ENCODE assay signal across 9 cellular contexts in the genomic region with DNA sequence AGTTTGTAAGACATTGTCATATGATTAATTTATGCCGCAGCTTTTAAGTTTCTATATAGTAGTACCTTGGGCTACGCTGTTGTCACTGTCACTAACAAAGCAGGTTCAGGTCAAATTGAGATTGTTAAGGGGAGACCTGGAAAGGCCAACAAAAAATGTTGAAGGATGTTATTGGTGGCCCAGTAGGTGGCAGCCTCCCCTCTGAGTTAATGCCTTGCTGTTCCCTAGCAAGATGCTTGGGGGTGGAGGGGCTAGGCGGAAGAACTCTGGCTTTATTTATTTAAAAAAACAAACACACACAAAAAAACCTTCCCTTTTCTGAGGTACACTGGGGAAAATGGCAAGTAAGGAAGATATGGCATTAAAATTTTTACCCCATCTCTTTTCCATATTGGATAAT.
DNase-seq lines count a peak whose midpoint lies in the region; ATAC-seq and TF ChIP-seq lines count a peak whose summit lies in the region.
"Had no signal": no experiment of that assay in that cellular context is flagged by ENCODE, and none has a peak within 500 bp of the region (broad histone marks: within the 10 kb centered on the region; RNA-seq: fewer than 3 reads in every experiment).

No MANE protein-coding gene starts in this region.

- DNase-seq in activated CD4-positive, alpha-beta T cell treated with anti-CD3 and anti-CD28 coated beads, Interleukin-2, amount 10 ng/mL, durations not matched to agents 7 days and 5 days = peak; percentile 8
- DNase-seq in activated CD4-positive, alpha-beta T cell treated with anti-CD3 and anti-CD28 coated beads, Interleukin-2, amount 50 U/mL, for 4 hours = no peak
- DNase-seq in PC-9 = no peak
- peak; percentile 11 for DNase-seq in germinal center (ENCODE audit: low spot score)
- DNase-seq in SKM-1 treated with dmso at 0.1 percent for 144 hours (lab: John Stamatoyannopoulos, UW; ENCODE audit: unreplicated experiment) = no peak

- no peak overlapping the region for H3K27ac ChIP-seq in PC-9
- H3K27ac ChIP-seq: skin epidermis had no signal

- no peaks in the 10 kb centered on the region for H3K36me3 ChIP-seq in PC-9 (ENCODE audit: low read depth)

- H3K9me3 ChIP-seq in PC-9 (ENCODE audit: insufficient read depth, low read depth) = no peaks in the 10 kb centered on the region

- TF ChIP-seq EP300 in Ishikawa (IDR thresholded peaks at IDR 0.05; ENCODE audit: borderline replicate concordance) = no peak

- H3K4me1 ChIP-seq in PC-9 (replicated peaks; ENCODE audit: insufficient read depth) = no peaks in the 10 kb centered on the region

- H3K79me2 ChIP-seq in PC-9 (ENCODE audit: low read depth) = no peaks in the 10 kb centered on the region

- no peak overlapping the region for H3K4me2 ChIP-seq in PC-9

- POLR2A ChIA-PET in activated CD4-positive, alpha-beta T cell treated with anti-CD3 and anti-CD28 coated beads, Interleukin-2, amount 10 ng/mL, durations not matched to agents 7 days and 5 days (lab: Charles Lee) = no interaction called here
- POLR2A ChIA-PET in PC-9 (lab: Charles Lee; ENCODE audit: unreplicated experiment) = no interaction called here

- peaks cover 25% of the 10 kb centered on the region for H3K27me3 Mint-ChIP-seq in activated CD4-positive, alpha-beta T cell treated with anti-CD3 and anti-CD28 coated beads, Interleukin-2, amount 10 ng/mL, durations not matched to agents 7 days and 5 days

- H3K9me3 Mint-ChIP-seq in activated CD4-positive, alpha-beta T cell treated with anti-CD3 and anti-CD28 coated beads, Interleukin-2, amount 10 ng/mL, durations not matched to agents 7 days and 5 days = no peaks in the 10 kb centered on the region

- no peaks in the 10 kb centered on the region for H3F3A ChIP-seq in PC-9 (ENCODE audit: insufficient read depth, low read depth)

- CTCF ChIA-PET in activated CD4-positive, alpha-beta T cell treated with anti-CD3 and anti-CD28 coated beads, Interleukin-2, amount 10 ng/mL, durations not matched to agents 7 days and 5 days (lab: Charles Lee) = no interaction called here
- CTCF ChIA-PET in PC-9 (lab: Charles Lee) = no interaction called here

- no peak overlapping the region for H3K4me3 Mint-ChIP-seq in activated CD4-positive, alpha-beta T cell treated with anti-CD3 and anti-CD28 coated beads, Interleukin-2, amount 10 ng/mL, durations not matched to agents 7 days and 5 days

- H3K27ac Mint-ChIP-seq in activated CD4-positive, alpha-beta T cell treated with anti-CD3 and anti-CD28 coated beads, Interleukin-2, amount 10 ng/mL, durations not matched to agents 7 days and 5 days = no peak overlapping the region

- H3K27me3 ChIP-seq in PC-9 (ENCODE audit: insufficient read depth, low read depth) = peaks cover 75% of the 10 kb centered on the region

- intact Hi-C loops in PC-9 (cut with micrococcal nuclease; ENCODE audit: unreplicated experiment) = no loop called here

- H3K4me3 ChIP-seq in PC-9 = no peak overlapping the region
- H3K4me3 ChIP-seq: skin epidermis had no signal

- no TSS peak for BruUV-seq in PC-9 (replicated peaks; lab: Mats Ljungman, UMichigan)

- H4K20me1 ChIP-seq in PC-9 (ENCODE audit: insufficient read depth) = no peaks in the 10 kb centered on the region

- no peaks in the 10 kb centered on the region for H3K4me1 Mint-ChIP-seq in activated CD4-positive, alpha-beta T cell treated with anti-CD3 and anti-CD28 coated beads, Interleukin-2, amount 10 ng/mL, durations not matched to agents 7 days and 5 days

- H2AFZ ChIP-seq in PC-9 = no peak overlapping the region

- no peaks in the 10 kb centered on the region for H3K36me3 Mint-ChIP-seq in activated CD4-positive, alpha-beta T cell treated with anti-CD3 and anti-CD28 coated beads, Interleukin-2, amount 10 ng/mL, durations not matched to agents 7 days and 5 days (ENCODE audit: low read depth)

- 0 out of 2 replicates have a peak, but pooled peaks cover 4% of the 10 kb centered on the region for H3K9me2 ChIP-seq in PC-9 (ENCODE audit: insufficient read depth)

- ATAC-seq in HG03457 (IDR thresholded peaks at IDR 0.05; ENCODE audit: unreplicated experiment) (no peak), GM18502 (IDR thresholded peaks at IDR 0.05; ENCODE audit: poor library complexity, unreplicated experiment) (no peak)

- TF ChIP-seq CTCF in PC-9 (conservative IDR thresholded peaks at IDR 0.05) = peak; percentile 68

- peak; percentile 47 for TF ChIP-seq RAD21 in Ishikawa (IDR thresholded peaks at IDR 0.05; ENCODE audit: low read depth)

TF ChIP-seq in Ishikawa, 13 proteins besides CTCF, POLR2A, EP300 and RAD21:
- no peak for TF ChIP-seq TCF12 (IDR thresholded peaks at IDR 0.05; ENCODE audit: low read depth)
- no peak for TF ChIP-seq EGR1 (IDR thresholded peaks at IDR 0.05)
- no peak for TF ChIP-seq TAF1 (IDR thresholded peaks at IDR 0.05; ENCODE audit: low read depth)
- TF ChIP-seq, protein P1, sequence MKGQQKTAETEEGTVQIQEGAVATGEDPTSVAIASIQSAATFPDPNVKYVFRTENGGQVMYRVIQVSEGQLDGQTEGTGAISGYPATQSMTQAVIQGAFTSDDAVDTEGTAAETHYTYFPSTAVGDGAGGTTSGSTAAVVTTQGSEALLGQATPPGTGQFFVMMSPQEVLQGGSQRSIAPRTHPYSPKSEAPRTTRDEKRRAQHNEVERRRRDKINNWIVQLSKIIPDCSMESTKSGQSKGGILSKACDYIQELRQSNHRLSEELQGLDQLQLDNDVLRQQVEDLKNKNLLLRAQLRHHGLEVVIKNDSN (IDR thresholded peaks at IDR 0.05) = no peak
- TF ChIP-seq, protein P2, sequence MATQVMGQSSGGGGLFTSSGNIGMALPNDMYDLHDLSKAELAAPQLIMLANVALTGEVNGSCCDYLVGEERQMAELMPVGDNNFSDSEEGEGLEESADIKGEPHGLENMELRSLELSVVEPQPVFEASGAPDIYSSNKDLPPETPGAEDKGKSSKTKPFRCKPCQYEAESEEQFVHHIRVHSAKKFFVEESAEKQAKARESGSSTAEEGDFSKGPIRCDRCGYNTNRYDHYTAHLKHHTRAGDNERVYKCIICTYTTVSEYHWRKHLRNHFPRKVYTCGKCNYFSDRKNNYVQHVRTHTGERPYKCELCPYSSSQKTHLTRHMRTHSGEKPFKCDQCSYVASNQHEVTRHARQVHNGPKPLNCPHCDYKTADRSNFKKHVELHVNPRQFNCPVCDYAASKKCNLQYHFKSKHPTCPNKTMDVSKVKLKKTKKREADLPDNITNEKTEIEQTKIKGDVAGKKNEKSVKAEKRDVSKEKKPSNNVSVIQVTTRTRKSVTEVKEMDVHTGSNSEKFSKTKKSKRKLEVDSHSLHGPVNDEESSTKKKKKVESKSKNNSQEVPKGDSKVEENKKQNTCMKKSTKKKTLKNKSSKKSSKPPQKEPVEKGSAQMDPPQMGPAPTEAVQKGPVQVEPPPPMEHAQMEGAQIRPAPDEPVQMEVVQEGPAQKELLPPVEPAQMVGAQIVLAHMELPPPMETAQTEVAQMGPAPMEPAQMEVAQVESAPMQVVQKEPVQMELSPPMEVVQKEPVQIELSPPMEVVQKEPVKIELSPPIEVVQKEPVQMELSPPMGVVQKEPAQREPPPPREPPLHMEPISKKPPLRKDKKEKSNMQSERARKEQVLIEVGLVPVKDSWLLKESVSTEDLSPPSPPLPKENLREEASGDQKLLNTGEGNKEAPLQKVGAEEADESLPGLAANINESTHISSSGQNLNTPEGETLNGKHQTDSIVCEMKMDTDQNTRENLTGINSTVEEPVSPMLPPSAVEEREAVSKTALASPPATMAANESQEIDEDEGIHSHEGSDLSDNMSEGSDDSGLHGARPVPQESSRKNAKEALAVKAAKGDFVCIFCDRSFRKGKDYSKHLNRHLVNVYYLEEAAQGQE (IDR thresholded peaks at IDR 0.05; ENCODE audit: low read depth) = no peak
- no peak for TF ChIP-seq FOXM1 (IDR thresholded peaks at IDR 0.05; ENCODE audit: borderline replicate concordance, low read depth)
- no peak for TF ChIP-seq CREB1 (IDR thresholded peaks at IDR 0.05; ENCODE audit: low read depth)
- TF ChIP-seq, protein P3, sequence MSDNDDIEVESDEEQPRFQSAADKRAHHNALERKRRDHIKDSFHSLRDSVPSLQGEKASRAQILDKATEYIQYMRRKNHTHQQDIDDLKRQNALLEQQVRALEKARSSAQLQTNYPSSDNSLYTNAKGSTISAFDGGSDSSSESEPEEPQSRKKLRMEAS (IDR thresholded peaks at IDR 0.05) = no peak
- TF ChIP-seq TEAD4 (IDR thresholded peaks at IDR 0.05) = no peak
- no peak for TF ChIP-seq ZBTB7A (IDR thresholded peaks at IDR 0.05; ENCODE audit: low read depth)
- no peak for TF ChIP-seq CEBPB (IDR thresholded peaks at IDR 0.05)
- no peak for TF ChIP-seq NFIC (IDR thresholded peaks at IDR 0.05)
- TF ChIP-seq YY1 (IDR thresholded peaks at IDR 0.05; ENCODE audit: low read depth) = no peak
TF ChIP-seq in Ishikawa: peak in this region for 0.

Comparison
In these comparisons a context has a peak if more than half of its experiments do, and no peak if none do; other contexts are left out.
1. DNase-seq: peak in activated CD4-positive, alpha-beta T cell treated with anti-CD3 and anti-CD28 coated beads, Interleukin-2, amount 10 ng/mL, durations not matched to agents 7 days and 5 days (single experiment) and germinal center (single experiment); none in activated CD4-positive, alpha-beta T cell treated with anti-CD3 and anti-CD28 coated beads, Interleukin-2, amount 50 U/mL, for 4 hours (0 of 2), PC-9 (0 of 2) and SKM-1 treated with dmso at 0.1 percent for 144 hours (single experiment).